Comparison of ENCODE assay signal across 8 cellular contexts in genomic region chr1:117929340-117930172, GRCh38. TPM values are rescaled to one million over a fixed set of nuclear protein-coding genes. Genes with fewer than 3 reads are reported as not detected.
A peak's percentile ranks its signal among the peaks of the same experiment; 100 is the strongest.
DNase-seq lines count a peak whose midpoint lies in the region; ATAC-seq and TF ChIP-seq lines count a peak whose summit lies in the region.

TSS of gene GDAP2 (minus strand) at chr1:117929621. CDS start at chr1:117920357, 9,264 bp downstream.
TSS of gene WDR3 (plus strand) at chr1:117929739. CDS start at chr1:117933320, 3,581 bp downstream.

- peaks cover 0 to 7% of the 10 kb centered on the region in 2 donors for H3K36me3 ChIP-seq in left lung

- peaks cover 6 to 52% of the 10 kb centered on the region in 2 donors for H3K4me1 ChIP-seq in left lung

- peak; percentile 97 for DNase-seq in NCI-H774 (lab: John Stamatoyannopoulos, UW)
- peak; percentile 95 for DNase-seq in activated CD4-positive, alpha-beta T cell treated with anti-CD3 and anti-CD28 coated beads, Interleukin-2, amount 50 U/mL, for 4 hours
- DNase-seq in dermis blood vessel endothelial cell, result peak; percentile 98
- DNase-seq in left lung, result peak; percentile 97 to 98
- DNase-seq in stimulated activated CD4-positive, alpha-beta T cell treated with anti-CD3 and anti-CD28 coated beads, Interleukin-2, amount 100 ng/mL, for 48 hours, result peak; percentile 86 to 91

- H3K27me3 ChIP-seq in left lung, result no peaks in the 10 kb centered on the region

- peak within 1 kb of the TSS; percentile 89 to 99 for H3K4me3 ChIP-seq in left lung

- TF ChIP-seq CTCF in C4-2B (conservative IDR thresholded peaks at IDR 0.05) (no peak), left lung (IDR thresholded peaks at IDR 0.05) (no peak)

- H3K9me3 ChIP-seq in left lung, result no peaks in the 10 kb centered on the region

- H3K27ac ChIP-seq in C4-2B (peak within 1 kb of the TSS; percentile 85), left lung (peak within 1 kb of the TSS; percentile 89 to 97)

- intact Hi-C loops in left lung (cut with DNase I), result no loop called here

- ATAC-seq in GM19395 (IDR thresholded peaks at IDR 0.05; ENCODE audit: unreplicated experiment) (peak; percentile 92), HG03565 (IDR thresholded peaks at IDR 0.05; ENCODE audit: unreplicated experiment) (peak; percentile 94), left lung (peak; percentile 97)

RNA-seq across cellular contexts. Expression of gene GDAP2, which starts in this region (rescaled TPM):
- total RNA-seq in dermis blood vessel endothelial cell, result 19.9 and 26.1 TPM in 2 replicates
- total RNA-seq in left lung, result 10 to 100 TPM; 32.1 to 33.3 TPM

RNA-seq across cellular contexts. Expression of gene WDR3, which starts in this region (rescaled TPM):
- total RNA-seq in dermis blood vessel endothelial cell, result 25.5 and 29.9 TPM in 2 replicates
- 10 to 100 TPM; 16.0 to 26.6 TPM for total RNA-seq in left lung

Comparison
In these comparisons a context has a peak if more than half of its experiments do, and no peak if none do; other contexts are left out.
1. Peak in every context shown above with its lines: DNase-seq, ATAC-seq, H3K4me3 ChIP-seq and H3K27ac ChIP-seq.